Comparison of ENCODE assay signal across 10 cellular contexts in genomic region chr5:157652377-157652692, GRCh38. TPM values are rescaled to one million over a fixed set of nuclear protein-coding genes. Genes with fewer than 3 reads are reported as not detected.
DNase-seq lines count a peak whose midpoint lies in the region; ATAC-seq and TF ChIP-seq lines count a peak whose summit lies in the region.
"Had no signal": no experiment of that assay in that cellular context is flagged by ENCODE, and none has a peak within 500 bp of the region (broad histone marks: within the 10 kb centered on the region; RNA-seq: fewer than 3 reads in every experiment).

Gene SOX30, minus strand, starts transcription at chr5:157652438. Its CDS starts 360 bp downstream, at chr5:157652078.

- H3K9ac ChIP-seq in HUES6 (ENCODE audit: low read length): no peak within 1 kb of the TSS

- no peak for DNase-seq in effector memory CD4-positive, alpha-beta T cell
- DNase-seq in naive thymus-derived CD8-positive, alpha-beta T cell: no peak
- DNase-seq in NK-92 treated with Interleukin-12 subunit alpha and Interleukin-12 subunit beta, amount 100 ng/mL, for 24 hours (lab: John Stamatoyannopoulos, UW): no peak
- DNase-seq in chondrocyte (ENCODE audit: low spot score): no peak
- DNase-seq: DND-41 had no signal

- no peak for ATAC-seq in naive thymus-derived CD8-positive, alpha-beta T cell
- ATAC-seq in GM18873 (IDR thresholded peaks at IDR 0.05; ENCODE audit: low FRiP score, unreplicated experiment): no peak
- no peak for ATAC-seq in GM19351 (IDR thresholded peaks at IDR 0.05; ENCODE audit: unreplicated experiment)

- peaks cover 6 to 38% (median 20%) of the 10 kb centered on the region in 9 donors for H3K9me3 Mint-ChIP-seq in naive thymus-derived CD8-positive, alpha-beta T cell
- H3K9me3 Mint-ChIP-seq in chondrocyte (ENCODE audit: low read depth): peaks cover 10% of the 10 kb centered on the region

- peak within 1 kb of the TSS; percentile 74 to 85 (median 81) for H3K4me3 Mint-ChIP-seq in naive thymus-derived CD8-positive, alpha-beta T cell
- no peak within 1 kb of the TSS for H3K4me3 Mint-ChIP-seq in chondrocyte (ENCODE audit: unreplicated experiment)

- peaks cover 23% of the 10 kb centered on the region for H3K9me3 ChIP-seq in HUES6 (ENCODE audit: control insufficient read depth, insufficient read depth, low read depth, low read length)
- H3K9me3 ChIP-seq in effector memory CD4-positive, alpha-beta T cell (ENCODE audit: control insufficient read depth, low read length): no peaks in the 10 kb centered on the region

- peak within 1 kb of the TSS; percentile 37 to 92 (median 82) for H3K27ac Mint-ChIP-seq in naive thymus-derived CD8-positive, alpha-beta T cell
- no peak within 1 kb of the TSS for H3K27ac Mint-ChIP-seq in chondrocyte (ENCODE audit: unreplicated experiment)

- TF ChIP-seq CTCF in chondrocyte (IDR thresholded peaks at IDR 0.05): no peak

- H3K4me1 ChIP-seq in ACC112 (ENCODE audit: control insufficient read depth, insufficient read depth, low read length, unreplicated experiment) (peaks cover 4% of the 10 kb centered on the region), HUES6 (ENCODE audit: control insufficient read depth, insufficient read depth, low read length) (no peaks in the 10 kb centered on the region)
- H3K4me1 ChIP-seq in effector memory CD4-positive, alpha-beta T cell (ENCODE audit: control insufficient read depth, insufficient read depth, low read length, poor library complexity, severe bottlenecking): peaks cover 9% of the 10 kb centered on the region

- no peak within 1 kb of the TSS for H3K27ac ChIP-seq in ACC112 (ENCODE audit: low read depth, low read length)
- no peak within 1 kb of the TSS for H3K27ac ChIP-seq in HUES6 (ENCODE audit: low read depth, low read length)
- peak within 1 kb of the TSS; percentile 50 for H3K27ac ChIP-seq in effector memory CD4-positive, alpha-beta T cell (ENCODE audit: insufficient read depth, low read length, poor library complexity, severe bottlenecking)

- no peaks in the 10 kb centered on the region for H3K79me2 ChIP-seq in ACC112 (ENCODE audit: control insufficient read depth, insufficient read depth, low read length, unreplicated experiment)

- H3K27me3 ChIP-seq in ACC112 (ENCODE audit: insufficient read depth, low read length): no peaks in the 10 kb centered on the region
- peaks cover 4% of the 10 kb centered on the region; the same call in 1 of the 2 replicates for H3K27me3 ChIP-seq in HUES6 (ENCODE audit: control insufficient read depth, insufficient read depth, low read length)
- H3K27me3 ChIP-seq in effector memory CD4-positive, alpha-beta T cell (replicated peaks; ENCODE audit: control insufficient read depth, insufficient read depth, low read length, poor library complexity, severe bottlenecking): no peaks in the 10 kb centered on the region

- peaks cover 4 to 14% (median 13%) of the 10 kb centered on the region in 4 donors for H3K4me1 Mint-ChIP-seq in naive thymus-derived CD8-positive, alpha-beta T cell
- H3K4me1 Mint-ChIP-seq in chondrocyte (ENCODE audit: low read depth): peaks cover 10% of the 10 kb centered on the region

- H2AFZ ChIP-seq in ACC112 (ENCODE audit: low read length, unreplicated experiment): peak within 1 kb of the TSS; percentile 43

- H3K4me3 ChIP-seq in ACC112 (ENCODE audit: low read depth, low read length) (peak within 1 kb of the TSS; percentile 60), HUES6 (ENCODE audit: low read depth, low read length) (peak within 1 kb of the TSS; percentile 56; the same call in 1 of the 2 replicates)
- H3K4me3 ChIP-seq in effector memory CD4-positive, alpha-beta T cell (ENCODE audit: insufficient read depth, low read depth, low read length, poor library complexity, severe bottlenecking): peak within 1 kb of the TSS; percentile 55
- H3K4me3 ChIP-seq: smooth muscle cell had no signal

- no peaks in the 10 kb centered on the region for H3K36me3 ChIP-seq in ACC112 (ENCODE audit: insufficient read depth, low read length)
- no peaks in the 10 kb centered on the region for H3K36me3 ChIP-seq in HUES6 (ENCODE audit: control insufficient read depth, insufficient read depth, low read length)
- no peaks in the 10 kb centered on the region for H3K36me3 ChIP-seq in effector memory CD4-positive, alpha-beta T cell (ENCODE audit: control insufficient read depth, insufficient read depth, low read length)

- POLR2A ChIA-PET in naive thymus-derived CD8-positive, alpha-beta T cell (lab: Charles Lee): interaction anchor here (1.7 kb wide), 1 partner anchor 91 kb away, joined by 8 read pairs; the partner anchor contains the start of gene LSM11

- peaks cover 2 to 19% (median 18%) of the 10 kb centered on the region in 3 donors for H3K36me3 Mint-ChIP-seq in naive thymus-derived CD8-positive, alpha-beta T cell
- peaks cover 1% of the 10 kb centered on the region for H3K36me3 Mint-ChIP-seq in chondrocyte (ENCODE audit: low read depth)

- H3K27me3 Mint-ChIP-seq in naive thymus-derived CD8-positive, alpha-beta T cell: peaks cover 0 to 3% (median 2%) of the 10 kb centered on the region in 5 donors
- no peaks in the 10 kb centered on the region for H3K27me3 Mint-ChIP-seq in chondrocyte (ENCODE audit: low read depth)

RNA-seq across cellular contexts. Expression of gene SOX30, which starts in this region (rescaled TPM):
- under 1 TPM; 0.14 to 0.44 TPM for total RNA-seq in naive thymus-derived CD8-positive, alpha-beta T cell
- under 1 TPM; 0.07 to 0.16 (median 0.12) TPM for polyA plus RNA-seq in naive thymus-derived CD8-positive, alpha-beta T cell
- not detected in 3 replicates for total RNA-seq in chondrocyte
